Comparison of ENCODE assay signal across 8 cellular contexts in the genomic region with DNA sequence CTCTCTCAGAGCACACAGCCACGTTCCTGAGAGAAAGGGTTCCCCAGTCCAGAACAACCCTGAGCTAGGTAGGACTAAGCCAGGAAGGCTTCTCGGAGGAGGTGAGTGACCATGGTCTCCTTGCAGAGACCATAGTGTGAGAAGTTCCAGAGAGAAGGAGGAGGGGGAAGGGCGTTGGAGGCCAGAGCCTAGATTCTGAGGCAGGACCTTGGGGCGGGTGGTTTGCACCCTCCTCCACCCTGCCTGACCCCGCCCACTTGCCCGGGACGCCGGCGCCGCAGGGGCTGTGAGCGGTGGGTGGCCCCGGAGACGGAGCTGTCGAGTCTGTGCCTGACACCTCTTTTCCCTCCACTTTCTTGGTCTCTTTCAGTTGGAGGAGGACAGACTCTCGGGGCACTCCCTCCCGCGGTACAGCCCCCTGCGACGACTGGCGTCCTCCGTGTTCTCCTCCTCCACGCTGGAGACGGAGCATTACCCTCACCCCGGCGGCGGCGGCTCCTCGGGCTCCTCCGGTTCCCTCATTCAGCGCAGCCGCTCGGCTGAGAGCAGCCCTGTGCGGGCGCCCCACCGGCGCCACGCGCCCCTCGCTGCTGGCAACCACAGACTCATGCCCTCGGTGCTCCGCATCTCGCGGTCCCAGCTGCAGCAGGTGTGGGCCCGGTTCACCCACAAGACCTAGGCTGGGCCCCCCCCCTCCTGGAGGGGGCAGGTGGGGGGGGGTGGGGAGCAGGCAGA. TPM values are rescaled to one million over a fixed set of nuclear protein-coding genes. Genes with fewer than 3 reads are reported as not detected.
DNase-seq lines count a peak whose midpoint lies in the region; ATAC-seq and TF ChIP-seq lines count a peak whose summit lies in the region.

No MANE protein-coding gene starts in this region.

- H3K4me3 Mint-ChIP-seq in activated CD8-positive, alpha-beta memory T cell treated with anti-CD3 and anti-CD28 coated beads, Interleukin-2, amount 10 ng/mL, durations not matched to agents 7 days and 5 days: peak overlapping the region; percentile 25

- peaks cover 44% of the 10 kb centered on the region for H3K27me3 Mint-ChIP-seq in activated CD8-positive, alpha-beta memory T cell treated with anti-CD3 and anti-CD28 coated beads, Interleukin-2, amount 10 ng/mL, durations not matched to agents 7 days and 5 days

- peaks cover 14% of the 10 kb centered on the region for H3K4me1 Mint-ChIP-seq in activated CD8-positive, alpha-beta memory T cell treated with anti-CD3 and anti-CD28 coated beads, Interleukin-2, amount 10 ng/mL, durations not matched to agents 7 days and 5 days

- no peak for DNase-seq in HFF-Myc (ENCODE audit: extremely low read depth, low read depth)
- DNase-seq in activated CD8-positive, alpha-beta memory T cell treated with anti-CD3 and anti-CD28 coated beads, Interleukin-2, amount 10 ng/mL, durations not matched to agents 7 days and 5 days: peak; percentile 53
- DNase-seq in fibroblast of the aortic adventitia (ENCODE audit: low read depth): no peak
- DNase-seq in retinal pigment epithelial cell (ENCODE audit: low read depth): no peak
- no peak for DNase-seq in SIG-M5 (lab: John Stamatoyannopoulos, UW)
- DNase-seq in NCI-H2081 treated with DMSO at 0.1 percent for 48 hours (lab: John Stamatoyannopoulos, UW): no peak
- no peak for DNase-seq in DMS 273 treated with DMSO at 0.1 percent for 48 hours (lab: John Stamatoyannopoulos, UW)

- TF ChIP-seq CTCF in HFF-Myc (IDR thresholded peaks at IDR 0.05; ENCODE audit: low read depth, low read length, missing control alignments) (no peak), fibroblast of the aortic adventitia (IDR thresholded peaks at IDR 0.05; ENCODE audit: insufficient read depth, low read length) (no peak), retinal pigment epithelial cell (conservative IDR thresholded peaks at IDR 0.05; ENCODE audit: low read depth, low read length) (no peak)

- H3K4me3 ChIP-seq in HFF-Myc (replicated peaks; ENCODE audit: low read depth, low read length) (peak overlapping the region; percentile 12; the same call in 1 of the 2 replicates), fibroblast of the aortic adventitia (ENCODE audit: low read depth, low read length) (peak overlapping the region; percentile 40), retinal pigment epithelial cell (ENCODE audit: low read length) (peak overlapping the region; percentile 37)

- CTCF ChIA-PET in activated CD8-positive, alpha-beta memory T cell treated with anti-CD3 and anti-CD28 coated beads, Interleukin-2, amount 10 ng/mL, durations not matched to agents 7 days and 5 days (lab: Charles Lee): interaction anchor here (0.7 to 3.4 kb wide), 2 partner anchors 41 to 128 kb away, joined by 3 to 11 read pairs; no protein-coding TSS in a partner anchor

- H3K36me3 Mint-ChIP-seq in activated CD8-positive, alpha-beta memory T cell treated with anti-CD3 and anti-CD28 coated beads, Interleukin-2, amount 10 ng/mL, durations not matched to agents 7 days and 5 days: no peaks in the 10 kb centered on the region

- H3K27ac Mint-ChIP-seq in activated CD8-positive, alpha-beta memory T cell treated with anti-CD3 and anti-CD28 coated beads, Interleukin-2, amount 10 ng/mL, durations not matched to agents 7 days and 5 days: no peak overlapping the region

- no peaks in the 10 kb centered on the region for H3K9me3 Mint-ChIP-seq in activated CD8-positive, alpha-beta memory T cell treated with anti-CD3 and anti-CD28 coated beads, Interleukin-2, amount 10 ng/mL, durations not matched to agents 7 days and 5 days (ENCODE audit: low read depth)

- ATAC-seq in activated CD8-positive, alpha-beta memory T cell treated with anti-CD3 and anti-CD28 coated beads, Interleukin-2, amount 10 ng/mL, durations not matched to agents 7 days and 5 days: peak; percentile 72
- ATAC-seq in HG03457 (IDR thresholded peaks at IDR 0.05; ENCODE audit: unreplicated experiment): no peak

RNA-seq across cellular contexts. Expression of gene TTBK1, which starts 26.2 kb away (rescaled TPM):
- under 1 TPM; 0.20 to 0.80 TPM for total RNA-seq in activated CD8-positive, alpha-beta memory T cell treated with anti-CD3 and anti-CD28 coated beads, Interleukin-2, amount 10 ng/mL, durations not matched to agents 7 days and 5 days
- not detected in 2 replicates for total RNA-seq in fibroblast of the aortic adventitia (ENCODE audit: low replicate concordance)

RNA-seq across cellular contexts. Expression of gene SLC22A7, which starts 28.6 kb away (rescaled TPM):
- not detected for total RNA-seq in activated CD8-positive, alpha-beta memory T cell treated with anti-CD3 and anti-CD28 coated beads, Interleukin-2, amount 10 ng/mL, durations not matched to agents 7 days and 5 days
- not detected in 2 replicates for total RNA-seq in fibroblast of the aortic adventitia (ENCODE audit: low replicate concordance)

RNA-seq across cellular contexts. Expression of gene CRIP3, which starts 39.2 kb away (rescaled TPM):
- total RNA-seq in activated CD8-positive, alpha-beta memory T cell treated with anti-CD3 and anti-CD28 coated beads, Interleukin-2, amount 10 ng/mL, durations not matched to agents 7 days and 5 days: under 1 TPM; 0.50 to 0.66 TPM
- total RNA-seq in fibroblast of the aortic adventitia (ENCODE audit: low replicate concordance): not detected in 2 replicates

RNA-seq across cellular contexts. Expression of gene DNPH1, which starts 40.2 kb away (rescaled TPM):
- 10 to 100 TPM; 54.0 to 60.0 TPM for total RNA-seq in activated CD8-positive, alpha-beta memory T cell treated with anti-CD3 and anti-CD28 coated beads, Interleukin-2, amount 10 ng/mL, durations not matched to agents 7 days and 5 days
- 46.2 and 65.2 TPM in 2 replicates for total RNA-seq in fibroblast of the aortic adventitia (ENCODE audit: low replicate concordance)
